In the genomic region with DNA sequence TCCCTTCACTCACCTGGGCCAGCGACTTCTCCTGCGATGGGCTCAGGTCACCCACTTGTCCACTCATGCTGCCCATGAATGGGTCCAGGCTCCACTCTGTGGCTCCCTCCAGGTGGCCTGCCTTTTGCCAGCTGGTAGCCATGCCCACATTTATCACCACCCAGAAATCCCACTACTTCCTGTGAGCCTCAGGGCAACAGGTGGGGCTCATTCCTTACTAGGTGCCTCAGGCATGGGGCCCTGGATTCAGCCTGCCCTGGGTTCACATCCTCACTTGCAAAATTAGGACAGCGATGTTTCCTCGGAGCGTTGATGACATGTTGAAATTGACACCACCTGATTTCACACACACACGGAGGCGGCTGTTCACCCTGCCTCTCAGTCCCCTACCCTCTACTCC, we compare ENCODE assay signal across 1 cellular context.
TF ChIP-seq lines count a peak whose summit lies in the region.

Gene SEC14L6 (minus strand): TSS at position 126 of the 400 bp plus-strand sequence. CDS start 59 bp downstream, at position 67.

TF ChIP-seq in H1, 55 proteins besides CTCF, POLR2A, EP300 and RAD21:
- TF ChIP-seq KDM1A (IDR thresholded peaks at IDR 0.05; ENCODE audit: borderline replicate concordance, low read length) = no peak
- TF ChIP-seq HDAC2 (IDR thresholded peaks at IDR 0.05; ENCODE audit: borderline replicate concordance in 1 of 2, low read depth in 2 of 2, low read length in 2 of 2) = no peak
- no peak for TF ChIP-seq CHD1 (IDR thresholded peaks at IDR 0.05; ENCODE audit: low read depth, low read length)
- TF ChIP-seq FOSL1 (IDR thresholded peaks at IDR 0.05; ENCODE audit: insufficient read depth, low read depth, low read length) = no peak
- TF ChIP-seq, protein P1, sequence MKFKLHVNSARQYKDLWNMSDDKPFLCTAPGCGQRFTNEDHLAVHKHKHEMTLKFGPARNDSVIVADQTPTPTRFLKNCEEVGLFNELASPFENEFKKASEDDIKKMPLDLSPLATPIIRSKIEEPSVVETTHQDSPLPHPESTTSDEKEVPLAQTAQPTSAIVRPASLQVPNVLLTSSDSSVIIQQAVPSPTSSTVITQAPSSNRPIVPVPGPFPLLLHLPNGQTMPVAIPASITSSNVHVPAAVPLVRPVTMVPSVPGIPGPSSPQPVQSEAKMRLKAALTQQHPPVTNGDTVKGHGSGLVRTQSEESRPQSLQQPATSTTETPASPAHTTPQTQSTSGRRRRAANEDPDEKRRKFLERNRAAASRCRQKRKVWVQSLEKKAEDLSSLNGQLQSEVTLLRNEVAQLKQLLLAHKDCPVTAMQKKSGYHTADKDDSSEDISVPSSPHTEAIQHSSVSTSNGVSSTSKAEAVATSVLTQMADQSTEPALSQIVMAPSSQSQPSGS (IDR thresholded peaks at IDR 0.05; ENCODE audit: low read length) = no peak
- TF ChIP-seq PHF8 (conservative IDR thresholded peaks at IDR 0.05; ENCODE audit: low read depth, low read length) = no peak
- no peak for TF ChIP-seq CHD7 (IDR thresholded peaks at IDR 0.05; ENCODE audit: insufficient replicate concordance, low read length)
- no peak for TF ChIP-seq TAF1 (IDR thresholded peaks at IDR 0.05; ENCODE audit: low read depth, low read length)
- no peak for TF ChIP-seq SAP30 (IDR thresholded peaks at IDR 0.05; ENCODE audit: insufficient read depth, insufficient replicate concordance, low read length)
